In genomic region chr14:51925980-51926379, GRCh38 we compare ENCODE assay signal across 23 cellular contexts.
"Had no signal": no experiment of that assay in that cellular context is flagged by ENCODE, and none has a peak within 500 bp of the region (broad histone marks: within the 10 kb centered on the region; RNA-seq: fewer than 3 reads in every experiment).

No MANE protein-coding gene starts in this region.

- H3K4me1 ChIP-seq: lower lobe of right lung, prostate gland, right atrium auricular region, thyroid gland had no signal

- H3K27ac Mint-ChIP-seq: dendritic cell treated with granulocyte-macrophage colony-stimulating factor and Interleukin-4, amounts not matched to agents 40 ng/mL and 50 ng/mL, for 4 days; endodermal cell; neural progenitor cell had no signal

- H2AFZ ChIP-seq: neural progenitor cell had no signal

- H3K27me3 ChIP-seq: esophagus muscularis mucosa, foreskin keratinocyte, heart right ventricle, neural progenitor cell, right atrium auricular region, sigmoid colon, stomach, thyroid gland had no signal

- H3K9me3 Mint-ChIP-seq: endodermal cell; naive thymus-derived CD8-positive, alpha-beta T cell had no signal

- H3K27me3 Mint-ChIP-seq: dendritic cell treated with granulocyte-macrophage colony-stimulating factor and Interleukin-4, amounts not matched to agents 40 ng/mL and 50 ng/mL, for 4 days; naive thymus-derived CD8-positive, alpha-beta T cell had no signal

- H3K4me2 ChIP-seq: neural progenitor cell had no signal

- ATAC-seq: foreskin keratinocyte; heart right ventricle; left ventricle myocardium superior; lower lobe of right lung; naive thymus-derived CD8-positive, alpha-beta T cell had no signal

- H3K9me3 ChIP-seq: esophagus muscularis mucosa, heart right ventricle, lower lobe of right lung, prostate gland, right atrium auricular region, sigmoid colon, stomach, thyroid gland had no signal

- H3K36me3 ChIP-seq: esophagus muscularis mucosa, heart right ventricle, lower lobe of right lung, neural progenitor cell, prostate gland, right atrium auricular region, sigmoid colon, stomach, thyroid gland had no signal

- H3K4me3 ChIP-seq: esophagus muscularis mucosa, heart right ventricle, lower lobe of right lung, neural progenitor cell, prostate gland, right atrium auricular region, sigmoid colon, stomach, thyroid gland had no signal

- H3K27ac ChIP-seq: esophagus muscularis mucosa, foreskin keratinocyte, heart right ventricle, lower lobe of right lung, neural progenitor cell, prostate gland, right atrium auricular region, sigmoid colon, stomach, thyroid gland had no signal

- H3K9ac ChIP-seq: neural progenitor cell had no signal

- H3K4me3 Mint-ChIP-seq: dendritic cell treated with granulocyte-macrophage colony-stimulating factor and Interleukin-4, amounts not matched to agents 40 ng/mL and 50 ng/mL, for 4 days; endodermal cell; naive thymus-derived CD8-positive, alpha-beta T cell; neural progenitor cell had no signal

- DNase-seq: caudate nucleus; effector CD8-positive, alpha-beta T cell; endodermal cell; foreskin keratinocyte; glutamatergic neuron; heart right ventricle; hippocampal formation; left ventricle myocardium superior; lower lobe of right lung; naive thymus-derived CD8-positive, alpha-beta T cell; sigmoid colon; stimulated activated CD4-positive, alpha-beta T cell treated with anti-CD3 and anti-CD28 coated beads, Interleukin-15, amount 100 ng/mL, for 24 hours; stimulated activated CD4-positive, alpha-beta T cell treated with anti-CD3 and anti-CD28 coated beads, Interleukin-4, amount 100 ng/mL, for 1 hour; stimulated activated CD8-positive, alpha-beta memory T cell treated with anti-CD3 and anti-CD28 coated beads, Interleukin-4, amount 100 ng/mL, for 48 hours; stimulated activated naive CD4-positive, alpha-beta T cell treated with Interleukin-2 at 50 U/mL for 16 hours; stomach; thyroid gland; trophoblast cell had no signal
